1 cellular context compared by ENCODE assay signal in the genomic region with DNA sequence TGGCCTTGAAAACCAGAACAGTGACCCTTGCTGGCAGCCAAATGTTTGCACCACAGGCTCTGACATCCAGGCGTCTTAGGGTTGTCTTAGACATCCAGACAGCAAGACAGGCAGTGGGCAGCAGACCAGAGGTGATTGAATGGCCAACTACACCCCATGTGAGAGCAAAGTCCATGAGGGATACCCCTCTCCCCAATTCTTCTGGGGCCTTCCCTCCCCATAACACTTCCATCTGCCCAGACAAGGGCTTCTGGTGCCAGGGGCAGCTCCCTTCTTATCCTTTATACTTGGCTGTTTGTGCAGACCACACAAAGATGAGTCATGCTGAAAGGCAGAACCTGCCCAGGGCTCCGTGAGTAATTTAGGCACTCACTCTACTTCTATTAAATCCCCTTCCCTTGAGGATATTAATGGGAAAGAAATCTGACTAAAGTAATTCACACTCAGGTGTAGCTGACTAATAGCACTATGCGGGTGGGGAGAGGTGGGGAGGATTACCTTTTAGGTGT.
TF ChIP-seq lines count a peak whose summit lies in the region.

No MANE protein-coding gene starts in this region.

TF ChIP-seq in IMR-90, 13 proteins besides CTCF, POLR2A, EP300 and RAD21 (continued from another document):
- TF ChIP-seq ELK1 (IDR thresholded peaks at IDR 0.05; ENCODE audit: borderline replicate concordance, low read depth, low read length) (no peak), MAZ (IDR thresholded peaks at IDR 0.05; ENCODE audit: borderline replicate concordance, low read depth, low read length) (no peak), NFE2L2 (IDR thresholded peaks at IDR 0.05; ENCODE audit: low read depth, low read length) (peak; percentile 55; the same call in 1 of the 2 replicates), BHLHE40 (IDR thresholded peaks at IDR 0.05; ENCODE audit: low read depth, low read length) (peak; percentile 16; the same call in 1 of the 2 replicates), SMC3 (IDR thresholded peaks at IDR 0.05; ENCODE audit: low read depth, low read length) (no peak), RCOR1 (IDR thresholded peaks at IDR 0.05; ENCODE audit: insufficient replicate concordance, low read length) (no peak)
